In the genomic region with DNA sequence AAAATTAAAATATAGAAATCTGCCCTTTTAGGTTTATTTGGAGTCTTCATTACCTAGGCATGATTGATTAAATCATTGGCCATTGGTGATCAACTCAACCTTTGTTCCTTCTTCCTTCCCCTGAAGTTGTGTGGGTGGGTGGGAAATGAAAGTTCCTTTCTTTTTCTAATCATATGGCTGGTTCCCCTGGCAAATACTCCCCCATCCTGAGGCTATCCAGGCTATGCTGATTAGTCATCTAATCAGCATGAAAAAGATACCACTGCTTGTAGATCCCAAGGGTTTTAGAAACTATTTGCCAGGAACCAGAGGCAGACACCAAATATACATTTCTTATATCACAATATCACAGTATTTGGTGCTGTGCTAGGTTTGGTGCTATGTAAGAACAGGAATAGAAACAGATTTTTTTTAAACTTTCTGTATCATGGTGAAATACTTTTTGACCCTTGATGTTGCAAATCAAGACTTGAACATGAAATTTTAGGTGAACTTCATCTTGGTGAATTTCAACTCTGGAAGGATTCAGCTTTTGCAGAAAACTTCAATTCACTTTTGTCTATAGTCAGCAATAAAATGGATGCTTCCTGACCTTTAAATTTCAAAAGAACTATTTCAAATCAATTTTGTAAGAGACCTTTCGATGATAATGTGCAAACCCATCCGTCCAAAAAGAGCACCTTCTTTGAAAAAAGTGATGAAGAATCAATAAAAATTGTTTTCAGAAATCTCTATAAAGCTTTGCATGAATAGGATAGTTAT, we compare ENCODE assay signal across 1 cellular context.
TF ChIP-seq lines count a peak whose summit lies in the region.

No MANE protein-coding gene starts in this region.

TF ChIP-seq in WTC11, 78 proteins besides CTCF, POLR2A, EP300 and RAD21 (continued from another document):
- TF ChIP-seq PRRX2 (CRISPR knock-in tag; IDR thresholded peaks at IDR 0.05) (no peak), FOXJ3 (CRISPR knock-in tag; IDR thresholded peaks at IDR 0.05; ENCODE audit: borderline replicate concordance) (no peak), SP1 (CRISPR knock-in tag; conservative IDR thresholded peaks at IDR 0.05) (no peak), CREB1 (CRISPR knock-in tag; IDR thresholded peaks at IDR 0.05) (no peak), USF2 (CRISPR knock-in tag; IDR thresholded peaks at IDR 0.05) (no peak), JUN (CRISPR knock-in tag; IDR thresholded peaks at IDR 0.05) (no peak), IRF2 (CRISPR knock-in tag; IDR thresholded peaks at IDR 0.05; ENCODE audit: borderline replicate concordance, low read depth) (no peak), ZNF423 (CRISPR knock-in tag; IDR thresholded peaks at IDR 0.05) (no peak)
- TF ChIP-seq, protein P1, sequence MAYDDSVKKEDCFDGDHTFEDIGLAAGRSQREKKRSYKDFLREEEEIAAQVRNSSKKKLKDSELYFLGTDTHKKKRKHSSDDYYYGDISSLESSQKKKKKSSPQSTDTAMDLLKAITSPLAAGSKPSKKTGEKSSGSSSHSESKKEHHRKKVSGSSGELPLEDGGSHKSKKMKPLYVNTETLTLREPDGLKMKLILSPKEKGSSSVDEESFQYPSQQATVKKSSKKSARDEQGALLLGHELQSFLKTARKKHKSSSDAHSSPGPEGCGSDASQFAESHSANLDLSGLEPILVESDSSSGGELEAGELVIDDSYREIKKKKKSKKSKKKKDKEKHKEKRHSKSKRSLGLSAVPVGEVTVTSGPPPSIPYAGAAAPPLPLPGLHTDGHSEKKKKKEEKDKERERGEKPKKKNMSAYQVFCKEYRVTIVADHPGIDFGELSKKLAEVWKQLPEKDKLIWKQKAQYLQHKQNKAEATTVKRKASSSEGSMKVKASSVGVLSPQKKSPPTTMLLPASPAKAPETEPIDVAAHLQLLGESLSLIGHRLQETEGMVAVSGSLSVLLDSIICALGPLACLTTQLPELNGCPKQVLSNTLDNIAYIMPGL (CRISPR knock-in tag; IDR thresholded peaks at IDR 0.05) = no peak
- TF ChIP-seq, protein P2, sequence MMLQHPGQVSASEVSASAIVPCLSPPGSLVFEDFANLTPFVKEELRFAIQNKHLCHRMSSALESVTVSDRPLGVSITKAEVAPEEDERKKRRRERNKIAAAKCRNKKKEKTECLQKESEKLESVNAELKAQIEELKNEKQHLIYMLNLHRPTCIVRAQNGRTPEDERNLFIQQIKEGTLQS (CRISPR knock-in tag; conservative IDR thresholded peaks at IDR 0.05) = no peak
